7 cellular contexts compared by ENCODE assay signal in genomic region chr14:105981517-105982302, GRCh38.
DNase-seq lines count a peak whose midpoint lies in the region; ATAC-seq and TF ChIP-seq lines count a peak whose summit lies in the region.
"Not testable (repeated sequence)": the region's sequence is repeated elsewhere in the genome, so short reads cannot be mapped to it uniquely, and the experiment has no call there.

No MANE protein-coding gene starts in this region.

- peak overlapping the region; percentile 81 for H3K27ac Mint-ChIP-seq in activated CD8-positive, alpha-beta T cell treated with anti-CD3 and anti-CD28 coated beads for 36 hours

- TF ChIP-seq CTCF in DND-41 (IDR thresholded peaks at IDR 0.05; ENCODE audit: borderline replicate concordance, extremely low read depth, low read length, poor library complexity, severe bottlenecking) (peak; percentile 55), spleen (IDR thresholded peaks at IDR 0.05 in 8 of 11, conservative IDR thresholded peaks at IDR 0.05 in 3 of 11) (peak in 2 of 11 experiments; percentile 14 to 23)
- TF ChIP-seq CTCF in NB4 (IDR thresholded peaks at IDR 0.05; ENCODE audit: low read depth, low read length); activated CD8-positive, alpha-beta T cell treated with anti-CD3 and anti-CD28 coated beads for 36 hours (IDR thresholded peaks at IDR 0.05): not testable (repeated sequence)

- not testable (repeated sequence) for H4K20me1 ChIP-seq in DND-41 (ENCODE audit: insufficient read depth, low read length)

- not testable (repeated sequence) for H3K79me2 ChIP-seq in DND-41 (ENCODE audit: insufficient read depth, low read length)

- not testable (repeated sequence) for H3K9me3 Mint-ChIP-seq in activated CD8-positive, alpha-beta T cell treated with anti-CD3 and anti-CD28 coated beads for 36 hours

- peak overlapping the region; percentile 46 for H3K9ac ChIP-seq in DND-41 (ENCODE audit: low read depth, low read length)

- peaks cover 55% of the 10 kb centered on the region for H3K4me1 Mint-ChIP-seq in activated CD8-positive, alpha-beta T cell treated with anti-CD3 and anti-CD28 coated beads for 36 hours (ENCODE audit: low read depth)

- ATAC-seq in DND-41 (ENCODE audit: insufficient read depth, low read depth): peak; percentile 79
- not testable (repeated sequence) for ATAC-seq in activated CD8-positive, alpha-beta T cell treated with anti-CD3 and anti-CD28 coated beads for 36 hours

- peak overlapping the region in 1 of 2 experiments; percentile 14; a peak in 2 of 4 replicates for H3K4me3 ChIP-seq in DND-41 (ENCODE audit: low read depth in 1 of 2, low read length in 2 of 2)
- H3K4me3 ChIP-seq in NB4 (ENCODE audit: low read depth, low read length); spleen: not testable (repeated sequence)

- H3K4me2 ChIP-seq in DND-41 (ENCODE audit: insufficient read depth, low read length): peak overlapping the region; percentile 53

- not testable (repeated sequence) for H3K36me3 ChIP-seq in DND-41 (ENCODE audit: insufficient read depth, low read length); spleen

- WGBS in spleen, 5 donors: 20 to 44% (median 24%) methylated on average over 7 to 8 of the region's 8 CpGs

- not testable (repeated sequence) for H3K27me3 ChIP-seq in DND-41 (ENCODE audit: insufficient read depth, low read length, poor library complexity); spleen (replicated peaks in 1 of 7)

- H3K4me1 ChIP-seq in DND-41 (ENCODE audit: insufficient read depth, low read length) (peaks cover 74% of the 10 kb centered on the region), spleen (peaks cover 0 to 25% (median 7%) of the 10 kb centered on the region in 6 donors)

- DNase-seq in DND-41: peak; percentile 97
- peak; percentile 96 for DNase-seq in NB4 (ENCODE audit: low read depth)
- peak; percentile 40 for DNase-seq in T-helper 9 cell
- DNase-seq in activated CD8-positive, alpha-beta T cell treated with anti-CD3 and anti-CD28 coated beads for 36 hours: peak; percentile 64
- DNase-seq in activated gamma-delta T cell treated with Interleukin-2 at 50 U/mL for 16 hours: peak; percentile 69
- DNase-seq in effector CD4-positive, alpha-beta T cell: peak; percentile 39
- DNase-seq in spleen: peak; percentile 87

- CTCF ChIA-PET in activated CD8-positive, alpha-beta T cell treated with anti-CD3 and anti-CD28 coated beads for 36 hours (lab: Charles Lee): interaction anchor here (0.8 to 2.2 kb wide), 4 partner anchors 17 to 64 kb away, joined by 4 to 19 read pairs (median 7); no protein-coding TSS in a partner anchor

- not testable (repeated sequence) for H3K27me3 Mint-ChIP-seq in activated CD8-positive, alpha-beta T cell treated with anti-CD3 and anti-CD28 coated beads for 36 hours

- TF ChIP-seq POLR2A in NB4 (IDR thresholded peaks at IDR 0.05; ENCODE audit: extremely low read depth, insufficient read length); spleen (IDR thresholded peaks at IDR 0.05): not testable (repeated sequence)

- intact Hi-C loops in activated CD8-positive, alpha-beta T cell treated with anti-CD3 and anti-CD28 coated beads for 36 hours (cut with micrococcal nuclease); spleen (cut with DNase I; ENCODE audit: low total_unique reads): not testable (repeated sequence)

- H3K27ac ChIP-seq in DND-41 (ENCODE audit: low read length): peak overlapping the region; percentile 89
- not testable (repeated sequence) for H3K27ac ChIP-seq in spleen

- H3K9me3 ChIP-seq in DND-41 (ENCODE audit: insufficient read depth, low read length, severe bottlenecking); spleen: not testable (repeated sequence)

- not testable (repeated sequence) for H3K36me3 Mint-ChIP-seq in activated CD8-positive, alpha-beta T cell treated with anti-CD3 and anti-CD28 coated beads for 36 hours (ENCODE audit: low read depth)

- not testable (repeated sequence) for H3K4me3 Mint-ChIP-seq in activated CD8-positive, alpha-beta T cell treated with anti-CD3 and anti-CD28 coated beads for 36 hours

- H2AFZ ChIP-seq in DND-41 (ENCODE audit: low read depth, low read length): not testable (repeated sequence)

- POLR2A ChIA-PET in activated CD8-positive, alpha-beta T cell treated with anti-CD3 and anti-CD28 coated beads for 36 hours (lab: Charles Lee): not testable (repeated sequence)

Comparison
In these comparisons a context has a peak if more than half of its experiments do, and no peak if none do; other contexts are left out.
1. DNase-seq: peak in every context shown above with its lines; median percentile 97 in DND-41; 96 in NB4; 87 in spleen; 69 in activated gamma-delta T cell treated with Interleukin-2 at 50 U/mL for 16 hours; 64 in activated CD8-positive, alpha-beta T cell treated with anti-CD3 and anti-CD28 coated beads for 36 hours; 40 in T-helper 9 cell; 39 in effector CD4-positive, alpha-beta T cell.